In the genomic region with DNA sequence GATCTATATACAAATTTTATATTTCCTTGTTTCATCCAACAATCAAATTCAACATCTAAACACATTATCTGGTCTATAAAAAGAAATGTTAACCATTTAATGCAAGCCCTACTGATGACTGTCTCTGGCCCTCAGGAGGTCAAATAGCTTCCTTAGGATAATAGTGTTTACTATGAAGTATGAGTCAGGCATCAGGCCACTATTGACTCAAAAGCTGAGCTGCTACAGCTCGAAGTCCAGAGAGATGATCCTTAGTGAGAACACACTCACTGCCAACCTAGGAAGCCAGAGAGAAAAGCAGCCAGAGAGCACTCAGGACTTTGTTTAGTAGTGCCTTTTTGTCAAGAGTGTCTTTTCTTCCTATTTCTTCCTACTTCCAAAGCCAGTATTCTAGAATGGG, we compare ENCODE assay signal across 1 cellular context.
TF ChIP-seq lines count a peak whose summit lies in the region.

No MANE protein-coding gene starts in this region.

TF ChIP-seq in HepG2, 621 proteins besides CTCF, POLR2A, EP300 and RAD21 (continued from another document):
- TF ChIP-seq ZNF672 (CRISPR knock-in tag; IDR thresholded peaks at IDR 0.05) (no peak), ZNF777 (CRISPR knock-in tag; IDR thresholded peaks at IDR 0.05) (no peak), GATAD2A (CRISPR knock-in tag; IDR thresholded peaks at IDR 0.05) (peak; percentile 94), GLI4 (CRISPR knock-in tag; IDR thresholded peaks at IDR 0.05; ENCODE audit: borderline replicate concordance) (no peak), NR2F1 (CRISPR knock-in tag; IDR thresholded peaks at IDR 0.05) (peak; percentile 44 to 81; a peak in 3 of 4 replicates), ZFP36 (IDR thresholded peaks at IDR 0.05; ENCODE audit: borderline replicate concordance, low read depth, low read length, partially characterized antibody) (no peak), DPF2 (CRISPR knock-in tag; IDR thresholded peaks at IDR 0.05; ENCODE audit: borderline replicate concordance, low read depth) (peak; percentile 90), ZNF350 (CRISPR knock-in tag; IDR thresholded peaks at IDR 0.05; ENCODE audit: borderline replicate concordance, low read depth) (no peak), ZNF230 (CRISPR knock-in tag; IDR thresholded peaks at IDR 0.05) (no peak), PLRG1 (conservative IDR thresholded peaks at IDR 0.05) (no peak), NFRKB (IDR thresholded peaks at IDR 0.05) (no peak), HNF1A (IDR thresholded peaks at IDR 0.05; ENCODE audit: low read depth) (peak; percentile 46; the same call in 1 of the 2 replicates), HNF1A (CRISPR knock-in tag; IDR thresholded peaks at IDR 0.05; ENCODE audit: borderline replicate concordance) (no peak; the same call in 1 of the 2 replicates), REPIN1 (CRISPR knock-in tag; IDR thresholded peaks at IDR 0.05; ENCODE audit: borderline replicate concordance, low read depth) (peak; percentile 38; the same call in 1 of the 2 replicates), MXD4 (CRISPR knock-in tag; IDR thresholded peaks at IDR 0.05) (no peak), CC2D1A (CRISPR knock-in tag; IDR thresholded peaks at IDR 0.05) (no peak), KDM3A (CRISPR knock-in tag; IDR thresholded peaks at IDR 0.05; ENCODE audit: low read depth) (no peak), TP53 (CRISPR knock-in tag; conservative IDR thresholded peaks at IDR 0.05) (no peak), TRIM24 (CRISPR knock-in tag; IDR thresholded peaks at IDR 0.05) (no peak), ZNF782 (CRISPR knock-in tag; IDR thresholded peaks at IDR 0.05; ENCODE audit: borderline replicate concordance) (no peak), ZNF362 (CRISPR knock-in tag; IDR thresholded peaks at IDR 0.05; ENCODE audit: borderline replicate concordance) (no peak; the same call in 1 of the 2 replicates), MAFF (IDR thresholded peaks at IDR 0.05; ENCODE audit: low read depth, low read length) (no peak), USF2 (IDR thresholded peaks at IDR 0.05; ENCODE audit: low read depth, low read length) (no peak), USF2 (CRISPR knock-in tag; IDR thresholded peaks at IDR 0.05; ENCODE audit: borderline replicate concordance) (no peak), PBX2 (CRISPR knock-in tag; IDR thresholded peaks at IDR 0.05) (no peak)
- TF ChIP-seq, protein P1, sequence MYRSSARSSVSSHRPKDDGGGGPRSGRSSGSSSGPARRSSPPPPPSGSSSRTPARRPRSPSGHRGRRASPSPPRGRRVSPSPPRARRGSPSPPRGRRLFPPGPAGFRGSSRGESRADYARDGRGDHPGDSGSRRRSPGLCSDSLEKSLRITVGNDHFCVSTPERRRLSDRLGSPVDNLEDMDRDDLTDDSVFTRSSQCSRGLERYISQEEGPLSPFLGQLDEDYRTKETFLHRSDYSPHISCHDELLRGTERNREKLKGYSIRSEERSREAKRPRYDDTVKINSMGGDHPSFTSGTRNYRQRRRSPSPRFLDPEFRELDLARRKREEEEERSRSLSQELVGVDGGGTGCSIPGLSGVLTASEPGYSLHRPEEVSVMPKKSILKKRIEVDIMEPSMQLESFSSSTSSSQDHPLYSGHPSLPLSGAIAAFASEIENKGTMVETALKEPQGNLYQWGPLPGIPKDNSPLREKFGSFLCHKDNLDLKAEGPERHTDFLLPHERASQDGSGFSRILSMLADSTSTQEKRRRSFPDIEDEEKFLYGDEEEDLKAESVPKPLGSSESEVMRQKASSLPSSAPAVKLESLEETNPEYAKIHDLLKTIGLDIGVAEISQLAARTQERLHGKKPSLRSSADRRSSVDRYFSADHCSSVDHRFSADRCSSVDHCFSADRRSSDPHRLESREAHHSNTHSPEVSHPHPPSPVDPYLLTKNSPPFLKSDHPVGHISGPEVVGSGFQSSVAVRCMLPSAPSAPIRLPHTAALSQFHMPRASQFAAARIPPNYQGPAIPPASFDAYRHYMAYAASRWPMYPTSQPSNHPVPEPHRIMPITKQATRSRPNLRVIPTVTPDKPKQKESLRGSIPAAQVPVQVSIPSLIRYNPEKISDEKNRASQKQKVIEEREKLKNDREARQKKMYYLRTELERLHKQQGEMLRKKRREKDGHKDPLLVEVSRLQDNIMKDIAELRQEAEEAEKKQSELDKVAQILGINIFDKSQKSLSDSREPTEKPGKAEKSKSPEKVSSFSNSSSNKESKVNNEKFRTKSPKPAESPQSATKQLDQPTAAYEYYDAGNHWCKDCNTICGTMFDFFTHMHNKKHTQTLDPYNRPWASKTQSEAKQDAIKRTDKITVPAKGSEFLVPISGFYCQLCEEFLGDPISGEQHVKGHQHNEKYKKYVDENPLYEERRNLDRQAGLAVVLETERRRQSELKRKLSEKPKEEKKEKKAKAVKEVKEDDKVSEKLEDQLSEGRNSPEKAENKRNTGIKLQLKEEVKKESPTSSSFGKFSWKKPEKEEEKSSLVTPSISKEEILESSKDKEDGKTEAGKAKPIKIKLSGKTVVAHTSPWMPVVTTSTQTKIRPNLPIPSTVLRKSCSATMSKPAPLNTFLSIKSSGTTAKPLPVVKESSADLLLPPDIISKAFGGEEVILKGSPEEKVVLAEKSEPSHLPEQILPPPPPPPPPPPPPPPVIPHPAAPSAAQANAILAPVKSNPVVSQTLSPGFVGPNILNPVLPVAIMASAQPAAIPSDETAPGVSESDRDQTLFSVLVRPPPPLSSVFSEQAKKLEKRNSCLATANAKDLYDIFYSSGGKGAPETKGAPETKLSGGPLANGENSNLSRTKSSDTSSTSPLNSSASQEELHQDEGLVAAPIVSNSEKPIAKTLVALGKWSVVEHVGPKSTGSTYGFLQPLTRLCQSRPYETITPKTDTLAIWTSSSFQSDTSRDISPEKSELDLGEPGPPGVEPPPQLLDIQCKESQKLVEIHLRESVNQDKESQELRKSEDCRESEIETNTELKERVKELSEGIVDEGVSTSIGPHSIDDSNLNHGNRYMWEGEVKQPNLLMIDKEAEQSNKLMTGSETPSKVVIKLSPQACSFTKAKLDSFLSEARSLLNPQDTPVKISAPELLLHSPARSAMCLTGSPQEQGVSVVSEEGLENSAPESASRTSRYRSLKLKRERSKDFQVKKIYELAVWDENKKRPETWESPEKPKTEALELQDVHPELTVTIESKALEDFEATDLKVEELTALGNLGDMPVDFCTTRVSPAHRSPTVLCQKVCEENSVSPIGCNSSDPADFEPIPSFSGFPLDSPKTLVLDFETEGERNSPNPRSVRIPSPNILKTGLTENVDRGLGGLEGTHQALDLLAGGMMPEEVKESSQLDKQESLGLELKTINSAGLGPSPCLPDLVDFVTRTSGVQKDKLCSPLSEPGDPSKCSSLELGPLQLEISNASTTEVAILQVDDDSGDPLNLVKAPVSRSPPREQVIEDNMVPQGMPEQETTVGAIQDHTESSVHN (CRISPR knock-in tag; IDR thresholded peaks at IDR 0.05) = no peak
- TF ChIP-seq, protein P2, sequence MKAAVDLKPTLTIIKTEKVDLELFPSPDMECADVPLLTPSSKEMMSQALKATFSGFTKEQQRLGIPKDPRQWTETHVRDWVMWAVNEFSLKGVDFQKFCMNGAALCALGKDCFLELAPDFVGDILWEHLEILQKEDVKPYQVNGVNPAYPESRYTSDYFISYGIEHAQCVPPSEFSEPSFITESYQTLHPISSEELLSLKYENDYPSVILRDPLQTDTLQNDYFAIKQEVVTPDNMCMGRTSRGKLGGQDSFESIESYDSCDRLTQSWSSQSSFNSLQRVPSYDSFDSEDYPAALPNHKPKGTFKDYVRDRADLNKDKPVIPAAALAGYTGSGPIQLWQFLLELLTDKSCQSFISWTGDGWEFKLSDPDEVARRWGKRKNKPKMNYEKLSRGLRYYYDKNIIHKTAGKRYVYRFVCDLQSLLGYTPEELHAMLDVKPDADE (CRISPR knock-in tag; IDR thresholded peaks at IDR 0.05) = no peak
- TF ChIP-seq, protein P3, sequence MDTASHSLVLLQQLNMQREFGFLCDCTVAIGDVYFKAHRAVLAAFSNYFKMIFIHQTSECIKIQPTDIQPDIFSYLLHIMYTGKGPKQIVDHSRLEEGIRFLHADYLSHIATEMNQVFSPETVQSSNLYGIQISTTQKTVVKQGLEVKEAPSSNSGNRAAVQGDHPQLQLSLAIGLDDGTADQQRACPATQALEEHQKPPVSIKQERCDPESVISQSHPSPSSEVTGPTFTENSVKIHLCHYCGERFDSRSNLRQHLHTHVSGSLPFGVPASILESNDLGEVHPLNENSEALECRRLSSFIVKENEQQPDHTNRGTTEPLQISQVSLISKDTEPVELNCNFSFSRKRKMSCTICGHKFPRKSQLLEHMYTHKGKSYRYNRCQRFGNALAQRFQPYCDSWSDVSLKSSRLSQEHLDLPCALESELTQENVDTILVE (CRISPR knock-in tag; IDR thresholded peaks at IDR 0.05) = no peak
- TF ChIP-seq, protein P4, sequence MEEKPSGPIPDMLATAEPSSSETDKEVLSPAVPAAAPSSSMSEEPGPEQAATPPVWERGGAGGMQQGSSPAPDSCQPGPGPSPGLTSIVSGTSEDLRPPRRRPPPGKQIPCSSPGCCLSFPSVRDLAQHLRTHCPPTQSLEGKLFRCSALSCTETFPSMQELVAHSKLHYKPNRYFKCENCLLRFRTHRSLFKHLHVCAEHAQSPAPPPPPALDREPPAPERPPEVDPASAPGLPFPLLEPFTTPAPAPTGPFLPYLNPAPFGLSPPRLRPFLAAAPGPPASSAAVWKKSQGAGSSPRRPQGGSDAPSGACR (CRISPR knock-in tag; IDR thresholded peaks at IDR 0.05) = 0 out of 2 replicates have a peak, but pooled peaks have one; percentile 49
- TF ChIP-seq, protein P5, sequence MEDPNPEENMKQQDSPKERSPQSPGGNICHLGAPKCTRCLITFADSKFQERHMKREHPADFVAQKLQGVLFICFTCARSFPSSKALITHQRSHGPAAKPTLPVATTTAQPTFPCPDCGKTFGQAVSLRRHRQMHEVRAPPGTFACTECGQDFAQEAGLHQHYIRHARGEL (CRISPR knock-in tag; IDR thresholded peaks at IDR 0.05) = no peak
